In genomic region chr2:165022781-165023180, GRCh38 we compare ENCODE assay signal across 3 cellular contexts.
"Had no signal": no experiment of that assay in that cellular context is flagged by ENCODE, and none has a peak within 500 bp of the region (broad histone marks: within the 10 kb centered on the region; RNA-seq: fewer than 3 reads in every experiment).

No MANE protein-coding gene starts in this region.

- ATAC-seq: GM12878 had no signal

- H3K4me3 ChIP-seq: GM12878 had no signal

- DNase-seq: GDM1, GF-D8 had no signal
